15 cellular contexts compared by ENCODE assay signal in the genomic region with DNA sequence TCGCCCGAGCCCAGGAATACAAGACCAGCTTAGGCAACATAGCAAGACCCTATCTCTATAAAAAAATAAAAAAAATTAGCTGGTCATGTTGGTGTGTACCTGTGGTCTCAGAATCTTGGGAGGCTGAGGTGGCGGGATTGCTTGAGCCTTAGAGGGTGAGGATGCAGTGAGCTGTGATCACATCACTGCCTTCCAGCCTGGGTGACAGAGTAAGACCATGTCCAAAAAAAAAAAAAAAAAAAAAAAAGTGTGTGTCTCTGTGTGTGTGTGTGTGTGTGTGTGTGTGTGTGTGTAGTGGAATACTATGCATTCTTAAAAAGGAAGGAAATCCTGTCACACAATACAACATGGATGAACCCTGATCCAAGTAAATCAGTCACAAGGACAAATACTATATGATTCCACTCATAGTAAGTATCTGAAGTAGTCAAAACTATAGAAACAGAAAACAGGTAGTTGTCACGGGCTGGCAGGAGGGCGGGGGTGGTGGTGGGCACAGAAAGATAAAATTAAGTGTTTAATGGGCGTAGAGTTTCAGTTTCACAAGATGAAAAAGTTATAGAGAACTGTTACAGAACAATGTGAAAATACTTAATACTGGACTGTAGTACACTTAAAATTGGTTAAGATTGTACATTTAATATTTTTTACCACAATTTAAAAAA. TPM values are rescaled to one million over a fixed set of nuclear protein-coding genes. Genes with fewer than 3 reads are reported as not detected.
DNase-seq lines count a peak whose midpoint lies in the region; ATAC-seq lines count a peak whose summit lies in the region.
"Had no signal": no experiment of that assay in that cellular context is flagged by ENCODE, and none has a peak within 500 bp of the region (broad histone marks: within the 10 kb centered on the region; RNA-seq: fewer than 3 reads in every experiment).

No MANE protein-coding gene starts in this region.

- peak overlapping the region; percentile 13 for H3K27ac Mint-ChIP-seq in activated CD4-positive, alpha-beta T cell treated with anti-CD3 and anti-CD28 coated beads for 36 hours
- H3K27ac Mint-ChIP-seq in memory B cell: peak overlapping the region; percentile 87
- H3K27ac Mint-ChIP-seq: activated CD4-positive, alpha-beta T cell treated with anti-CD3 and anti-CD28 coated beads, Interleukin-2, amount 10 ng/mL, durations not matched to agents 7 days and 5 days; T-helper 1 cell treated with Interleukin-12 subunit alpha and Interleukin-12 subunit beta and Interleukin-4 antibody, amounts not matched to agents 30 μg/mL and 1 μg/mL, for 36 hours had no signal

- CTCF ChIA-PET in activated CD4-positive, alpha-beta T cell treated with anti-CD3 and anti-CD28 coated beads for 36 hours (lab: Charles Lee): interaction anchor here (0.6 kb wide), 1 partner anchor 71 kb away, joined by 3 read pairs; no protein-coding TSS in a partner anchor

- no peaks in the 10 kb centered on the region for H3K27me3 Mint-ChIP-seq in activated CD4-positive, alpha-beta T cell treated with anti-CD3 and anti-CD28 coated beads for 36 hours
- no peaks in the 10 kb centered on the region for H3K27me3 Mint-ChIP-seq in memory B cell
- H3K27me3 Mint-ChIP-seq: activated CD4-positive, alpha-beta T cell treated with anti-CD3 and anti-CD28 coated beads, Interleukin-2, amount 10 ng/mL, durations not matched to agents 7 days and 5 days had no signal

- no peaks in the 10 kb centered on the region for H3K9me3 Mint-ChIP-seq in activated CD4-positive, alpha-beta T cell treated with anti-CD3 and anti-CD28 coated beads for 36 hours (ENCODE audit: low read depth)
- no peaks in the 10 kb centered on the region for H3K9me3 Mint-ChIP-seq in memory B cell
- H3K9me3 Mint-ChIP-seq: activated CD4-positive, alpha-beta T cell treated with anti-CD3 and anti-CD28 coated beads, Interleukin-2, amount 10 ng/mL, durations not matched to agents 7 days and 5 days; T-helper 1 cell treated with Interleukin-12 subunit alpha and Interleukin-12 subunit beta and Interleukin-4 antibody, amounts not matched to agents 30 μg/mL and 1 μg/mL, for 36 hours had no signal

- no peak for DNase-seq in activated CD4-positive, alpha-beta T cell treated with anti-CD3 and anti-CD28 coated beads for 36 hours
- no peak for DNase-seq in activated CD4-positive, alpha-beta T cell treated with anti-CD3 and anti-CD28 coated beads, Interleukin-2, amount 50 U/mL, for 48 hours
- peak in 1 of 2 donors; percentile 25 for DNase-seq in memory B cell (ENCODE audit: low spot score in 2 of 2)
- DNase-seq in AML-193 (lab: John Stamatoyannopoulos, UW): no peak
- no peak for DNase-seq in GM19240 (ENCODE audit: insufficient read length, low spot score)
- DNase-seq: 8988T; activated CD4-positive, alpha-beta T cell treated with anti-CD3 and anti-CD28 coated beads, Interleukin-2, amount 10 ng/mL, durations not matched to agents 7 days and 5 days; GDM1; KG1; NCI-H1436 had no signal

- intact Hi-C loops in activated CD4-positive, alpha-beta T cell treated with anti-CD3 and anti-CD28 coated beads for 36 hours (cut with DNase I, micrococcal nuclease): no loop called here

- H3K4me3 Mint-ChIP-seq in activated CD4-positive, alpha-beta T cell treated with anti-CD3 and anti-CD28 coated beads for 36 hours: no peak overlapping the region
- peak overlapping the region; percentile 21 for H3K4me3 Mint-ChIP-seq in memory B cell
- H3K4me3 Mint-ChIP-seq: activated CD4-positive, alpha-beta T cell treated with anti-CD3 and anti-CD28 coated beads, Interleukin-2, amount 10 ng/mL, durations not matched to agents 7 days and 5 days; brain; T-helper 1 cell treated with Interleukin-12 subunit alpha and Interleukin-12 subunit beta and Interleukin-4 antibody, amounts not matched to agents 30 μg/mL and 1 μg/mL, for 36 hours had no signal

- H3K4me1 Mint-ChIP-seq in activated CD4-positive, alpha-beta T cell treated with anti-CD3 and anti-CD28 coated beads for 36 hours: peaks cover 17% of the 10 kb centered on the region
- peaks cover 24% of the 10 kb centered on the region for H3K4me1 Mint-ChIP-seq in memory B cell

- peaks cover 4% of the 10 kb centered on the region for H3K36me3 Mint-ChIP-seq in activated CD4-positive, alpha-beta T cell treated with anti-CD3 and anti-CD28 coated beads for 36 hours (ENCODE audit: low read depth)
- peaks cover 6% of the 10 kb centered on the region for H3K36me3 Mint-ChIP-seq in memory B cell

- POLR2A ChIA-PET in activated CD4-positive, alpha-beta T cell treated with anti-CD3 and anti-CD28 coated beads for 36 hours (lab: Charles Lee): no interaction called here

- ATAC-seq in activated CD4-positive, alpha-beta T cell treated with anti-CD3 and anti-CD28 coated beads for 36 hours: peak; percentile 16
- ATAC-seq in GM21447 (IDR thresholded peaks at IDR 0.05; ENCODE audit: unreplicated experiment) (peak; percentile 75), HG03175 (IDR thresholded peaks at IDR 0.05; ENCODE audit: unreplicated experiment) (peak; percentile 84), memory B cell (ENCODE audit: low read depth) (peak; percentile 97), HG02840 (IDR thresholded peaks at IDR 0.05; ENCODE audit: low FRiP score, unreplicated experiment) (no peak)

RNA-seq across cellular contexts. Expression of a gene that starts 47.8 kb away (rescaled TPM):
- 100 to 1,000 TPM; 140 to 141 TPM for total RNA-seq in activated CD4-positive, alpha-beta T cell treated with anti-CD3 and anti-CD28 coated beads for 36 hours

RNA-seq across cellular contexts. Expression of a gene that starts 48.3 kb away (rescaled TPM):
- 10 to 100 TPM; 21.3 to 22.2 TPM for total RNA-seq in activated CD4-positive, alpha-beta T cell treated with anti-CD3 and anti-CD28 coated beads for 36 hours
